Comparison of ENCODE assay signal across 8 cellular contexts in the genomic region with DNA sequence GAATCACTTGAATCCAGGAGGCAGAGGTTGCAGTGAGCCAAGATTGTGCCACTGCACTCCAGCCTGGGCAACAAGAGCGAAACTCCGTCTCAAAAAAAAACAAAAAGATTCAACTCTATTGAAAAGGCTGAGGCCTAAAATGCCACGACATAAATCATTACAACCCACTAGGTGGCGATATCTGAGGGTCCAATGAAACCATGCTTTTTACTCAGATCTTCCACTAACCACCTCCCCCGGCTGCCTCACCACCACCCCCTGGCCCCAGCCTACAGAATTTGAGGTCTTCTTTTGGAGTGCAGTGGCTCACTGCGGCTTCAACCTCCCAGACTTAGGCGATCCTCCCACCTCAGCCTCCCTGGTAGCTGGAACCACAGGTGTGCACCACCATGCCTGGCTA. TPM values are rescaled to one million over a fixed set of nuclear protein-coding genes. Genes with fewer than 3 reads are reported as not detected.
DNase-seq lines count a peak whose midpoint lies in the region; ATAC-seq and TF ChIP-seq lines count a peak whose summit lies in the region.

No MANE protein-coding gene starts in this region.

- no peak overlapping the region for H3K4me3 Mint-ChIP-seq in activated CD4-positive, alpha-beta T cell treated with anti-CD3 and anti-CD28 coated beads for 36 hours

- no peaks in the 10 kb centered on the region for H3K9me3 Mint-ChIP-seq in activated CD4-positive, alpha-beta T cell treated with anti-CD3 and anti-CD28 coated beads for 36 hours (ENCODE audit: low read depth)

- DNase-seq in EH (ENCODE audit: low read depth), result peak; percentile 55
- DNase-seq in activated CD4-positive, alpha-beta T cell treated with anti-CD3 and anti-CD28 coated beads for 36 hours, result peak; percentile 71
- peak; percentile 19 for DNase-seq in fibroblast of gingiva (ENCODE audit: low read depth)
- DNase-seq in stimulated activated CD4-positive, alpha-beta T cell treated with anti-CD3 and anti-CD28 coated beads, Interleukin-4, amount 100 ng/mL, for 48 hours (ENCODE audit: low read depth in 2 of 2), result peak; percentile 27 to 37
- DNase-seq in T1000 (lab: John Stamatoyannopoulos, UW), result no peak
- no peak for DNase-seq in caudate nucleus (lab: John Stamatoyannopoulos, UW)

- H3K4me1 Mint-ChIP-seq in activated CD4-positive, alpha-beta T cell treated with anti-CD3 and anti-CD28 coated beads for 36 hours, result no peaks in the 10 kb centered on the region

- no peak overlapping the region for H3K27ac ChIP-seq in caudate nucleus (ENCODE audit: low read depth, low read length)

- ATAC-seq in GM21529 (IDR thresholded peaks at IDR 0.05; ENCODE audit: unreplicated experiment), result peak; percentile 82
- peak; percentile 72 for ATAC-seq in activated CD4-positive, alpha-beta T cell treated with anti-CD3 and anti-CD28 coated beads for 36 hours

- POLR2A ChIA-PET in activated CD4-positive, alpha-beta T cell treated with anti-CD3 and anti-CD28 coated beads for 36 hours (lab: Charles Lee), result no interaction called here

- intact Hi-C loops in activated CD4-positive, alpha-beta T cell treated with anti-CD3 and anti-CD28 coated beads for 36 hours (cut with DNase I, micrococcal nuclease), result loop anchor here in 1 of 2 experiments (1.0 kb wide), 1 partner anchor 177 kb away; the partner anchor contains the start of gene MRPL44

- CTCF ChIA-PET in activated CD4-positive, alpha-beta T cell treated with anti-CD3 and anti-CD28 coated beads for 36 hours (lab: Charles Lee), result interaction anchor here (0.9 to 1.0 kb wide), 3 partner anchors 18 to 376 kb away, joined by 3 read pairs; no protein-coding TSS in a partner anchor

- 0 out of 2 replicates have a peak, but pooled peaks have one; percentile 22 for TF ChIP-seq CTCF in LNCAP (IDR thresholded peaks at IDR 0.05)

- no peaks in the 10 kb centered on the region for H3K27me3 Mint-ChIP-seq in activated CD4-positive, alpha-beta T cell treated with anti-CD3 and anti-CD28 coated beads for 36 hours

- no peak overlapping the region for H3K27ac Mint-ChIP-seq in activated CD4-positive, alpha-beta T cell treated with anti-CD3 and anti-CD28 coated beads for 36 hours

- peaks cover 3% of the 10 kb centered on the region for H3K36me3 Mint-ChIP-seq in activated CD4-positive, alpha-beta T cell treated with anti-CD3 and anti-CD28 coated beads for 36 hours (ENCODE audit: low read depth)

RNA-seq across cellular contexts. Expression of gene AP1S3, which starts 57.5 kb away (rescaled TPM):
- total RNA-seq in activated CD4-positive, alpha-beta T cell treated with anti-CD3 and anti-CD28 coated beads for 36 hours, result 10 to 100 TPM in 1 of 2 experiments, 1 to 10 TPM in 1; 8.8 to 10.1 TPM

Comparison
In these comparisons a context has a peak if more than half of its experiments do, and no peak if none do; other contexts are left out.
1. DNase-seq: peak in EH (single experiment), activated CD4-positive, alpha-beta T cell treated with anti-CD3 and anti-CD28 coated beads for 36 hours (single experiment), fibroblast of gingiva (single experiment) and stimulated activated CD4-positive, alpha-beta T cell treated with anti-CD3 and anti-CD28 coated beads, Interleukin-4, amount 100 ng/mL, for 48 hours (2 of 2); none in T1000 (single experiment) and caudate nucleus (0 of 61).